20 cellular contexts compared by ENCODE assay signal in genomic region chr9:20426019-20426418, GRCh38.
DNase-seq lines count a peak whose midpoint lies in the region; ATAC-seq and TF ChIP-seq lines count a peak whose summit lies in the region.
"Had no signal": no experiment of that assay in that cellular context is flagged by ENCODE, and none has a peak within 500 bp of the region (broad histone marks: within the 10 kb centered on the region; RNA-seq: fewer than 3 reads in every experiment).

No MANE protein-coding gene starts in this region.

- H3K4me1 ChIP-seq in upper lobe of left lung = no peaks in the 10 kb centered on the region

- H3K36me3 Mint-ChIP-seq in stimulated activated naive B cell treated with anti-CD40 and anti-IgM and Interleukin-4, amounts not matched to agents 10 μg/mL and 1 μg/mL and 100 μg/mL, for 72 hours = no peaks in the 10 kb centered on the region
- H3K36me3 Mint-ChIP-seq: T-cell had no signal

- no peak for DNase-seq in stimulated activated naive B cell treated with anti-CD40 and anti-IgM and Interleukin-4, amounts not matched to agents 10 μg/mL and 1 μg/mL and 100 μg/mL, for 72 hours
- DNase-seq in activated effector memory CD4-positive, alpha-beta T cell treated with Interleukin-2 at 50 U/mL for 16 hours = no peak
- DNase-seq in upper lobe of left lung = no peak
- DNase-seq in SKM-1 treated with dmso at 0.1 percent for 144 hours (lab: John Stamatoyannopoulos, UW; ENCODE audit: unreplicated experiment) = no peak
- DNase-seq: activated CD8-positive, alpha-beta memory T cell treated with anti-CD3 and anti-CD28 coated beads, Interleukin-2, amount 50 U/mL, for 4 hours; caudate nucleus; GOT3; immature natural killer cell; mesendoderm; NCI-H1105 treated with DMSO at 0.1 percent for 48 hours; NCI-H446 treated with DMSO at 0.1 percent for 48 hours; PC-9; sigmoid colon; stimulated activated naive CD8-positive, alpha-beta T cell treated with anti-CD3 and anti-CD28 coated beads, Interleukin-15, Interleukin-2, amounts not matched to agents 100 U/mL and 50 U/mL, for 24 hours; T-cell had no signal

- no peak overlapping the region for H3K27ac ChIP-seq in upper lobe of left lung
- H3K27ac ChIP-seq: C4-2B, PC-9, sigmoid colon had no signal

- peaks cover 6 to 11% of the 10 kb centered on the region in 2 donors for H3K4me1 Mint-ChIP-seq in stimulated activated naive B cell treated with anti-CD40 and anti-IgM and Interleukin-4, amounts not matched to agents 10 μg/mL and 1 μg/mL and 100 μg/mL, for 72 hours
- H3K4me1 Mint-ChIP-seq: immature natural killer cell had no signal

- no peak overlapping the region for H3K27ac Mint-ChIP-seq in stimulated activated naive B cell treated with anti-CD40 and anti-IgM and Interleukin-4, amounts not matched to agents 10 μg/mL and 1 μg/mL and 100 μg/mL, for 72 hours
- H3K27ac Mint-ChIP-seq: activated naive CD8-positive, alpha-beta T cell; immature natural killer cell; T-cell had no signal

- TF ChIP-seq CTCF in upper lobe of left lung (IDR thresholded peaks at IDR 0.05) = no peak

- no peak overlapping the region for H3K4me3 Mint-ChIP-seq in stimulated activated naive B cell treated with anti-CD40 and anti-IgM and Interleukin-4, amounts not matched to agents 10 μg/mL and 1 μg/mL and 100 μg/mL, for 72 hours
- H3K4me3 Mint-ChIP-seq: activated naive CD8-positive, alpha-beta T cell; immature natural killer cell; T-cell had no signal

- TF ChIP-seq POLR2A in upper lobe of left lung (IDR thresholded peaks at IDR 0.05) = no peak

- H3K4me3 ChIP-seq in upper lobe of left lung = no peak overlapping the region
- H3K4me3 ChIP-seq: PC-9, sigmoid colon had no signal

- ATAC-seq in GM19043 (IDR thresholded peaks at IDR 0.05; ENCODE audit: low read depth, unreplicated experiment) (peak; percentile 80), GM21717 (IDR thresholded peaks at IDR 0.05; ENCODE audit: unreplicated experiment) (peak; percentile 80), HG03135 (IDR thresholded peaks at IDR 0.05; ENCODE audit: unreplicated experiment) (peak; percentile 73), upper lobe of left lung (ENCODE audit: low FRiP score in 2 of 2) (no peak)
- peak; percentile 38 to 59 for ATAC-seq in stimulated activated naive B cell treated with anti-CD40 and anti-IgM and Interleukin-4, amounts not matched to agents 10 μg/mL and 1 μg/mL and 100 μg/mL, for 72 hours (replicated peaks)
- ATAC-seq: stimulated activated naive CD8-positive, alpha-beta T cell treated with anti-CD3 and anti-CD28 coated beads, Interleukin-15, Interleukin-2, amounts not matched to agents 100 U/mL and 50 U/mL, for 24 hours; T-cell had no signal

- H3K27me3 Mint-ChIP-seq in stimulated activated naive B cell treated with anti-CD40 and anti-IgM and Interleukin-4, amounts not matched to agents 10 μg/mL and 1 μg/mL and 100 μg/mL, for 72 hours = peaks cover 0 to 3% of the 10 kb centered on the region in 2 donors
- H3K27me3 Mint-ChIP-seq: activated naive CD8-positive, alpha-beta T cell; T-cell had no signal

- no peaks in the 10 kb centered on the region for H3K27me3 ChIP-seq in upper lobe of left lung
- H3K27me3 ChIP-seq: sigmoid colon had no signal

- 40 to 90% methylated on average over 2 of the region's 2 CpGs for WGBS in upper lobe of left lung, 2 donors

- H3K36me3 ChIP-seq in upper lobe of left lung = no peaks in the 10 kb centered on the region
- H3K36me3 ChIP-seq: sigmoid colon had no signal

- no peaks in the 10 kb centered on the region for H3K9me3 Mint-ChIP-seq in stimulated activated naive B cell treated with anti-CD40 and anti-IgM and Interleukin-4, amounts not matched to agents 10 μg/mL and 1 μg/mL and 100 μg/mL, for 72 hours
- H3K9me3 Mint-ChIP-seq: immature natural killer cell, T-cell had no signal

- no peaks in the 10 kb centered on the region for H3K9me3 ChIP-seq in upper lobe of left lung
- H3K9me3 ChIP-seq: sigmoid colon had no signal

- no peak for TF ChIP-seq EP300 in upper lobe of left lung (IDR thresholded peaks at IDR 0.05)

Comparison
In these comparisons a context has a peak if more than half of its experiments do, and no peak if none do; other contexts are left out.
1. ATAC-seq: peak in GM19043 (single experiment), GM21717 (single experiment), HG03135 (single experiment) and stimulated activated naive B cell treated with anti-CD40 and anti-IgM and Interleukin-4, amounts not matched to agents 10 μg/mL and 1 μg/mL and 100 μg/mL, for 72 hours (2 of 2); none in upper lobe of left lung (0 of 2).